In genomic region chr3:58835075-58835474, GRCh38 we compare ENCODE assay signal across 16 cellular contexts.
A peak's percentile ranks its signal among the peaks of the same experiment; 100 is the strongest.
DNase-seq lines count a peak whose midpoint lies in the region; ATAC-seq, FAIRE-seq and TF ChIP-seq lines count a peak whose summit lies in the region.
"Had no signal": no experiment of that assay in that cellular context is flagged by ENCODE, and none has a peak within 500 bp of the region (broad histone marks: within the 10 kb centered on the region; RNA-seq: fewer than 3 reads in every experiment).

No MANE protein-coding gene starts in this region.

- in situ Hi-C loops in gastrocnemius medialis (cut with MboI; ENCODE audit: low sequenced_read_pairs in 4 of 4), result no loop called here

- no peak overlapping the region for H3K4me3 ChIP-seq in gastrocnemius medialis
- H3K4me3 ChIP-seq: left ventricle myocardium inferior, upper lobe of right lung had no signal

- TF ChIP-seq POLR2A in H54 (IDR thresholded peaks at IDR 0.05; ENCODE audit: low read depth, low read length), result no peak
- no peak for TF ChIP-seq POLR2A in gastrocnemius medialis (IDR thresholded peaks at IDR 0.05)

- H3K27ac ChIP-seq in gastrocnemius medialis, result no peak overlapping the region
- H3K27ac ChIP-seq: left ventricle myocardium inferior, upper lobe of right lung had no signal

- H3K4me1 ChIP-seq in gastrocnemius medialis, result no peaks in the 10 kb centered on the region
- H3K4me1 ChIP-seq: left ventricle myocardium inferior, upper lobe of right lung had no signal

- peak; percentile 62 for DNase-seq in AG08395 (ENCODE audit: low spot score)
- DNase-seq in HS-27A (ENCODE audit: low read depth), result peak; percentile 36
- DNase-seq in amniotic epithelial cell (ENCODE audit: low read depth), result peak; percentile 25
- DNase-seq in iris pigment epithelial cell (ENCODE audit: low read depth), result peak; percentile 62
- no peak for DNase-seq in H54 (ENCODE audit: insufficient read length, low spot score)
- DNase-seq in gastrocnemius medialis, result no peak
- DNase-seq in activated naive CD4-positive, alpha-beta T cell treated with Interleukin-2 at 50 U/mL for 16 hours, result no peak
- no peak for DNase-seq in NCI-H187 treated with DMSO at 0.1 percent for 48 hours (lab: John Stamatoyannopoulos, UW)
- DNase-seq: activated CD4-positive, alpha-beta T cell treated with anti-CD3 and anti-CD28 coated beads for 48 hours; CD8-positive, alpha-beta memory T cell; left ventricle myocardium inferior; NCI-H146; NCI-H510A treated with DMSO at 0.1 percent for 48 hours; posterior cingulate gyrus; upper lobe of right lung had no signal

- H3K36me3 ChIP-seq in gastrocnemius medialis, result no peaks in the 10 kb centered on the region
- H3K36me3 ChIP-seq: left ventricle myocardium inferior, upper lobe of right lung had no signal

- ATAC-seq in gastrocnemius medialis, result no peak
- ATAC-seq: stimulated activated memory B cell treated with anti-CD40 and anti-IgM and Interleukin-4, amounts not matched to agents 10 μg/mL and 1 μg/mL and 100 μg/mL, for 72 hours; upper lobe of right lung had no signal

- no peak for TF ChIP-seq CTCF in gastrocnemius medialis (IDR thresholded peaks at IDR 0.05 in 4 of 5, conservative IDR thresholded peaks at IDR 0.05 in 1 of 5)

- no peak for FAIRE-seq in H54 (lab: Jason Lieb, UNC)

- no peaks in the 10 kb centered on the region for H3K9me3 ChIP-seq in gastrocnemius medialis
- H3K9me3 ChIP-seq: left ventricle myocardium inferior, upper lobe of right lung had no signal

- intact Hi-C loops in gastrocnemius medialis (cut with DNase I; ENCODE audit: low total_unique reads), result no loop called here

- no peaks in the 10 kb centered on the region for H3K27me3 ChIP-seq in gastrocnemius medialis
- H3K27me3 ChIP-seq: upper lobe of right lung had no signal

Comparison
In these comparisons a context has a peak if more than half of its experiments do, and no peak if none do; other contexts are left out.
1. DNase-seq: peak in AG08395 (single experiment), HS-27A (single experiment), amniotic epithelial cell (single experiment) and iris pigment epithelial cell (single experiment); none in H54 (single experiment), gastrocnemius medialis (0 of 2), activated naive CD4-positive, alpha-beta T cell treated with Interleukin-2 at 50 U/mL for 16 hours (single experiment) and NCI-H187 treated with DMSO at 0.1 percent for 48 hours (single experiment).